ENCODE assay signal across 9 cellular contexts in genomic region chr10:30182191-30183075, GRCh38.
DNase-seq lines count a peak whose midpoint lies in the region; ATAC-seq, FAIRE-seq and TF ChIP-seq lines count a peak whose summit lies in the region.
"Had no signal": no experiment of that assay in that cellular context is flagged by ENCODE, and none has a peak within 500 bp of the region (broad histone marks: within the 10 kb centered on the region; RNA-seq: fewer than 3 reads in every experiment).

No MANE protein-coding gene starts in this region.

- H3K9me3 ChIP-seq in HepG2 (ENCODE audit: low read length) = no peaks in the 10 kb centered on the region
- no peaks in the 10 kb centered on the region for H3K9me3 ChIP-seq in right lobe of liver
- no peaks in the 10 kb centered on the region for H3K9me3 ChIP-seq in mesodermal cell (ENCODE audit: control insufficient read depth, low read length)
- H3K9me3 ChIP-seq in small intestine (ENCODE audit: control insufficient read depth, low read depth) = no peaks in the 10 kb centered on the region

- TF ChIP-seq RAD21 in HepG2 (CRISPR knock-in tag; IDR thresholded peaks at IDR 0.05) = no peak

- H3K4me3 Mint-ChIP-seq in chondrocyte (ENCODE audit: unreplicated experiment) = peak overlapping the region; percentile 52
- H3K4me3 Mint-ChIP-seq: activated naive CD8-positive, alpha-beta T cell treated with anti-CD3 and anti-CD28 coated beads, Interleukin-2, amount 10 ng/mL, durations not matched to agents 7 days and 5 days had no signal

- H2AFZ ChIP-seq in HepG2 (ENCODE audit: low read length) = no peak overlapping the region

- H3K27ac ChIP-seq in HepG2 (ENCODE audit: extremely low read length, insufficient read depth, low read length) = no peak overlapping the region
- no peak overlapping the region for H3K27ac ChIP-seq in right lobe of liver
- peak overlapping the region; percentile 99 for H3K27ac ChIP-seq in mesodermal cell (ENCODE audit: low read depth, low read length, severe bottlenecking)
- no peak overlapping the region for H3K27ac ChIP-seq in small intestine (ENCODE audit: low read depth in 1 of 2, low read length in 1 of 2)

- intact Hi-C loops in HepG2 (cut with micrococcal nuclease; ENCODE audit: unreplicated experiment) = no loop called here
- intact Hi-C loops in right lobe of liver (cut with DNase I) = no loop called here

- no peak for FAIRE-seq in HepG2 (lab: Jason Lieb, UNC)
- no peak for FAIRE-seq in small intestine (lab: Jason Lieb, UNC)

- H3K9ac ChIP-seq in HepG2 (ENCODE audit: insufficient read depth, low read depth, low read length) = no peak overlapping the region

- TF ChIP-seq EP300 in HepG2 (IDR thresholded peaks at IDR 0.05; ENCODE audit: low read depth in 2 of 2, low read length in 2 of 2) = no peak
- no peak for TF ChIP-seq EP300 in HepG2 (CRISPR knock-in tag; IDR thresholded peaks at IDR 0.05; ENCODE audit: borderline replicate concordance)

- no peaks in the 10 kb centered on the region for H3K27me3 Mint-ChIP-seq in chondrocyte (ENCODE audit: low read depth)

- H3K36me3 Mint-ChIP-seq in chondrocyte (ENCODE audit: low read depth) = no peaks in the 10 kb centered on the region
- H3K36me3 Mint-ChIP-seq: activated naive CD8-positive, alpha-beta T cell treated with anti-CD3 and anti-CD28 coated beads, Interleukin-2, amount 10 ng/mL, durations not matched to agents 7 days and 5 days had no signal

- CTCF ChIA-PET in HepG2 (lab: Yijun Ruan, JAX; ENCODE audit: low intra/inter-chr PET ratio, low total read pairs) = no interaction called here

- H3K4me3 ChIP-seq in HepG2 (replicated peaks in 1 of 3; ENCODE audit: insufficient read depth in 1 of 3, low read depth in 2 of 3, low read length in 3 of 3) (no peak overlapping the region), right lobe of liver (no peak overlapping the region), mesodermal cell (ENCODE audit: extremely low read depth, insufficient read depth, low read length, poor library complexity, severe bottlenecking) (no peak overlapping the region), small intestine (ENCODE audit: low read depth in 1 of 2, low read length in 2 of 2) (no peak overlapping the region)

- peak overlapping the region; percentile 95 for H3K27ac Mint-ChIP-seq in chondrocyte (ENCODE audit: unreplicated experiment)
- H3K27ac Mint-ChIP-seq: activated naive CD8-positive, alpha-beta T cell treated with anti-CD3 and anti-CD28 coated beads, Interleukin-2, amount 10 ng/mL, durations not matched to agents 7 days and 5 days had no signal

- H3K36me3 ChIP-seq in HepG2 (replicated peaks in 1 of 2; ENCODE audit: control insufficient read depth in 1 of 2, insufficient read depth in 2 of 2, low read length in 2 of 2) (no peaks in the 10 kb centered on the region), right lobe of liver (no peaks in the 10 kb centered on the region), mesodermal cell (ENCODE audit: control insufficient read depth, insufficient read depth, low read length) (no peaks in the 10 kb centered on the region), small intestine (ENCODE audit: control insufficient read depth in 2 of 2, insufficient read depth in 2 of 2, low read length in 2 of 2) (no peaks in the 10 kb centered on the region)

- H4K20me1 ChIP-seq in HepG2 (ENCODE audit: insufficient read depth, low read length) = no peaks in the 10 kb centered on the region

- no peak overlapping the region for H3K4me2 ChIP-seq in HepG2 (ENCODE audit: low read depth, low read length)

- peak; percentile 70 for ATAC-seq in HepG2
- no peak for ATAC-seq in right lobe of liver
- no peak for ATAC-seq in GM18909 (IDR thresholded peaks at IDR 0.05; ENCODE audit: poor library complexity, unreplicated experiment)
- no peak for ATAC-seq in GM18502 (IDR thresholded peaks at IDR 0.05; ENCODE audit: poor library complexity, unreplicated experiment)

- H3K27me3 ChIP-seq in HepG2 (ENCODE audit: control insufficient read depth in 1 of 2, insufficient read depth in 2 of 2, low read length in 2 of 2) = peaks cover 0 to 9% of the 10 kb centered on the region in 2 experiments; a peak in 1 of 5 replicates
- H3K27me3 ChIP-seq in right lobe of liver = no peaks in the 10 kb centered on the region
- no peaks in the 10 kb centered on the region for H3K27me3 ChIP-seq in small intestine (ENCODE audit: control insufficient read depth in 2 of 2, insufficient read depth in 2 of 2, low read length in 2 of 2)

- TF ChIP-seq CTCF in HepG2 (CRISPR knock-in tag; IDR thresholded peaks at IDR 0.05) = no peak
- TF ChIP-seq CTCF in right lobe of liver (IDR thresholded peaks at IDR 0.05) = no peak
- no peak for TF ChIP-seq CTCF in chondrocyte (IDR thresholded peaks at IDR 0.05)

- no TSS peak for BruUV-seq in HepG2 (replicated peaks; lab: Mats Ljungman, UMichigan)

- peaks cover 37% of the 10 kb centered on the region for H3K4me1 ChIP-seq in HepG2 (ENCODE audit: insufficient read depth, low read length)
- H3K4me1 ChIP-seq in right lobe of liver = peaks cover 0 to 10% (median 0%) of the 10 kb centered on the region in 4 donors
- H3K4me1 ChIP-seq in mesodermal cell (ENCODE audit: control insufficient read depth, insufficient read depth, low read length, poor library complexity, severe bottlenecking) = peaks cover 64% of the 10 kb centered on the region
- H3K4me1 ChIP-seq in small intestine (ENCODE audit: control insufficient read depth in 2 of 2, insufficient read depth in 1 of 2, low read depth in 1 of 2, low read length in 1 of 2) = no peaks in the 10 kb centered on the region

- POLR2A ChIA-PET in HepG2 (lab: Yijun Ruan, JAX) = no interaction called here

- WGBS in HepG2 (ENCODE audit: low lambda C conversion rate) = 46% methylated on average over 23 of the region's 25 CpGs
- WGBS in right lobe of liver (ENCODE audit: insufficient coverage, low coverage, low lambda C conversion rate, missing lambda C conversion rate) = 69% methylated on average over 20 of the region's 25 CpGs
- 50 to 66% methylated on average over 15 to 23 of the region's 25 CpGs for WGBS in mesodermal cell (ENCODE audit: insufficient coverage in 2 of 2), 2 experiments
- 73 to 76% (median 75%) methylated on average over 25 of the region's 25 CpGs for WGBS in small intestine, 3 donors

- H3K4me1 Mint-ChIP-seq in chondrocyte (ENCODE audit: low read depth) = peaks cover 60% of the 10 kb centered on the region
- H3K4me1 Mint-ChIP-seq: activated naive CD8-positive, alpha-beta T cell treated with anti-CD3 and anti-CD28 coated beads, Interleukin-2, amount 10 ng/mL, durations not matched to agents 7 days and 5 days had no signal

- no peaks in the 10 kb centered on the region for H3K9me3 Mint-ChIP-seq in chondrocyte (ENCODE audit: low read depth)
- H3K9me3 Mint-ChIP-seq: activated naive CD8-positive, alpha-beta T cell treated with anti-CD3 and anti-CD28 coated beads, Interleukin-2, amount 10 ng/mL, durations not matched to agents 7 days and 5 days had no signal

- DNase-seq in HepG2 (ENCODE audit: low spot score) (peak; percentile 59), right lobe of liver (no peak), chondrocyte (ENCODE audit: low spot score) (peak; percentile 36), small intestine (no peak), NCI-H526 (lab: John Stamatoyannopoulos, UW) (no peak)
- DNase-seq: activated naive CD8-positive, alpha-beta T cell treated with anti-CD3 and anti-CD28 coated beads, Interleukin-2, amount 10 ng/mL, durations not matched to agents 7 days and 5 days had no signal

- TF ChIP-seq POLR2A in HepG2 (IDR thresholded peaks at IDR 0.05; ENCODE audit: insufficient read depth in 1 of 2, low read depth in 2 of 2, low read length in 2 of 2) = no peak
- TF ChIP-seq POLR2A in right lobe of liver (IDR thresholded peaks at IDR 0.05) = no peak

- in situ Hi-C loops in HepG2 (cut with HindIII; ENCODE audit: extremely low pct_ligation_motif_present, low pct_unique_long_range_greater_than_20kb) = no loop called here

- H3K79me2 ChIP-seq in HepG2 (ENCODE audit: insufficient read depth, low read length) = no peaks in the 10 kb centered on the region

TF ChIP-seq in HepG2, 621 proteins besides CTCF, POLR2A, EP300 and RAD21:
- TF ChIP-seq MTF1 (CRISPR knock-in tag; IDR thresholded peaks at IDR 0.05) = no peak
- TF ChIP-seq HDAC6 (IDR thresholded peaks at IDR 0.05; ENCODE audit: low read depth, low read length) = no peak
- no peak for TF ChIP-seq EZH2 (conservative IDR thresholded peaks at IDR 0.05; ENCODE audit: low read depth, low read length)
- TF ChIP-seq, protein P1, sequence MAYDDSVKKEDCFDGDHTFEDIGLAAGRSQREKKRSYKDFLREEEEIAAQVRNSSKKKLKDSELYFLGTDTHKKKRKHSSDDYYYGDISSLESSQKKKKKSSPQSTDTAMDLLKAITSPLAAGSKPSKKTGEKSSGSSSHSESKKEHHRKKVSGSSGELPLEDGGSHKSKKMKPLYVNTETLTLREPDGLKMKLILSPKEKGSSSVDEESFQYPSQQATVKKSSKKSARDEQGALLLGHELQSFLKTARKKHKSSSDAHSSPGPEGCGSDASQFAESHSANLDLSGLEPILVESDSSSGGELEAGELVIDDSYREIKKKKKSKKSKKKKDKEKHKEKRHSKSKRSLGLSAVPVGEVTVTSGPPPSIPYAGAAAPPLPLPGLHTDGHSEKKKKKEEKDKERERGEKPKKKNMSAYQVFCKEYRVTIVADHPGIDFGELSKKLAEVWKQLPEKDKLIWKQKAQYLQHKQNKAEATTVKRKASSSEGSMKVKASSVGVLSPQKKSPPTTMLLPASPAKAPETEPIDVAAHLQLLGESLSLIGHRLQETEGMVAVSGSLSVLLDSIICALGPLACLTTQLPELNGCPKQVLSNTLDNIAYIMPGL (CRISPR knock-in tag; IDR thresholded peaks at IDR 0.05; ENCODE audit: borderline replicate concordance in 1 of 2, low read depth in 1 of 2) = no peak
- peak; percentile 85 for TF ChIP-seq ZNF317 (CRISPR knock-in tag; IDR thresholded peaks at IDR 0.05)
- no peak for TF ChIP-seq SMC3 (IDR thresholded peaks at IDR 0.05; ENCODE audit: low read length)
- TF ChIP-seq ZNF746 (CRISPR knock-in tag; IDR thresholded peaks at IDR 0.05) = no peak
- no peak for TF ChIP-seq NAIF1 (CRISPR knock-in tag; IDR thresholded peaks at IDR 0.05; ENCODE audit: borderline replicate concordance)
- TF ChIP-seq TCF7 (IDR thresholded peaks at IDR 0.05; ENCODE audit: low read depth) = 0 out of 2 replicates have a peak, but pooled peaks have one; percentile 8
- no peak for TF ChIP-seq ZNF12 (CRISPR knock-in tag; IDR thresholded peaks at IDR 0.05)
- no peak for TF ChIP-seq PPARG (CRISPR knock-in tag; conservative IDR thresholded peaks at IDR 0.05)
- no peak for TF ChIP-seq FOXM1 (CRISPR knock-in tag; IDR thresholded peaks at IDR 0.05)

Comparison
In these comparisons a context has a peak if more than half of its experiments do, and no peak if none do; other contexts are left out.
1. DNase-seq: peak in HepG2 (single experiment) and chondrocyte (single experiment); none in right lobe of liver (0 of 3), small intestine (single experiment) and NCI-H526 (0 of 2).